In genomic region chr5:134411228-134411545, GRCh38 we compare ENCODE assay signal across 7 cellular contexts. TPM values are rescaled to one million over a fixed set of nuclear protein-coding genes. Genes with fewer than 3 reads are reported as not detected.
DNase-seq lines count a peak whose midpoint lies in the region; ATAC-seq lines count a peak whose summit lies in the region.

No MANE protein-coding gene starts in this region.

- peaks cover 18% of the 10 kb centered on the region for H3K4me1 ChIP-seq in stomach smooth muscle (ENCODE audit: control insufficient read depth, insufficient read depth, low read length)

- peak; percentile 6 for ATAC-seq in HG03378 (IDR thresholded peaks at IDR 0.05; ENCODE audit: unreplicated experiment)
- ATAC-seq in activated T-helper 17 cell treated with anti-CD3 and anti-CD28 coated beads, Interleukin-2, amount 50 U/mL, for 72 hours (replicated peaks): no peak
- ATAC-seq in GM21723 (IDR thresholded peaks at IDR 0.05; ENCODE audit: unreplicated experiment): no peak

- peak overlapping the region; percentile 85 for H3K9ac ChIP-seq in stomach smooth muscle (ENCODE audit: low read length in 2 of 2)

- peak overlapping the region; percentile 92 for H3K4me3 Mint-ChIP-seq in activated T-helper 17 cell treated with anti-CD3 and anti-CD28 coated beads, Interleukin-2, amount 50 U/mL, for 72 hours
- H3K4me3 Mint-ChIP-seq in immature natural killer cell: peak overlapping the region; percentile 87 to 93 (median 90)

- no peak for DNase-seq in immature natural killer cell
- DNase-seq in amniotic stem cell (lab: John Stamatoyannopoulos, UW): no peak
- DNase-seq in activated CD8-positive, alpha-beta memory T cell treated with anti-CD3 and anti-CD28 coated beads, Interleukin-2, amount 50 U/mL, for 48 hours: no peak

- peak overlapping the region; percentile 92 to 95 for H3K4me3 ChIP-seq in stomach smooth muscle (ENCODE audit: low read length in 2 of 2)

- peak overlapping the region; percentile 90 for H3K27ac Mint-ChIP-seq in activated T-helper 17 cell treated with anti-CD3 and anti-CD28 coated beads, Interleukin-2, amount 50 U/mL, for 72 hours
- peak overlapping the region; percentile 82 to 91 (median 88) for H3K27ac Mint-ChIP-seq in immature natural killer cell

- no peaks in the 10 kb centered on the region for H3K27me3 ChIP-seq in stomach smooth muscle (ENCODE audit: control insufficient read depth in 1 of 2, insufficient read depth in 2 of 2, low read length in 2 of 2)

- no peaks in the 10 kb centered on the region for H3K9me3 Mint-ChIP-seq in activated T-helper 17 cell treated with anti-CD3 and anti-CD28 coated beads, Interleukin-2, amount 50 U/mL, for 72 hours
- no peaks in the 10 kb centered on the region for H3K9me3 Mint-ChIP-seq in immature natural killer cell

- no peak overlapping the region for H3K27ac ChIP-seq in stomach smooth muscle (ENCODE audit: low read length)

- H3K4me1 Mint-ChIP-seq in activated T-helper 17 cell treated with anti-CD3 and anti-CD28 coated beads, Interleukin-2, amount 50 U/mL, for 72 hours: peaks cover 10% of the 10 kb centered on the region
- peaks cover 35 to 37% of the 10 kb centered on the region in 2 donors for H3K4me1 Mint-ChIP-seq in immature natural killer cell

- peaks cover 3% of the 10 kb centered on the region for H3K36me3 Mint-ChIP-seq in activated T-helper 17 cell treated with anti-CD3 and anti-CD28 coated beads, Interleukin-2, amount 50 U/mL, for 72 hours (ENCODE audit: low read depth)
- no peaks in the 10 kb centered on the region for H3K36me3 Mint-ChIP-seq in immature natural killer cell

- no peaks in the 10 kb centered on the region for H3K27me3 Mint-ChIP-seq in activated T-helper 17 cell treated with anti-CD3 and anti-CD28 coated beads, Interleukin-2, amount 50 U/mL, for 72 hours
- H3K27me3 Mint-ChIP-seq in immature natural killer cell (ENCODE audit: low read depth in 3 of 3): peaks cover 0 to 3% (median 0%) of the 10 kb centered on the region in 3 donors

- H3K9me3 ChIP-seq in stomach smooth muscle (ENCODE audit: control insufficient read depth in 2 of 2, low read length in 2 of 2): no peaks in the 10 kb centered on the region

- H3K36me3 ChIP-seq in stomach smooth muscle (ENCODE audit: control insufficient read depth in 2 of 2, insufficient read depth in 2 of 2, low read length in 2 of 2): peaks cover 2 to 3% of the 10 kb centered on the region in 2 donors

RNA-seq across cellular contexts. Expression of gene CDKN2AIPNL, which starts 0.5 kb away (rescaled TPM):
- 10 to 100 TPM in 1 of 2 donors, 1 to 10 TPM in 1; 8.9 to 23.0 TPM for total RNA-seq in activated T-helper 17 cell treated with anti-CD3 and anti-CD28 coated beads, Interleukin-2, amount 50 U/mL, for 72 hours
- polyA plus RNA-seq in immature natural killer cell: 10 to 100 TPM; 23.3 to 37.6 (median 30.0) TPM

RNA-seq across cellular contexts. Expression of gene UBE2B, which starts 39.8 kb away (rescaled TPM):
- 100 to 1,000 TPM in 1 of 2 donors, 10 to 100 TPM in 1; 76.6 to 143 TPM for total RNA-seq in activated T-helper 17 cell treated with anti-CD3 and anti-CD28 coated beads, Interleukin-2, amount 50 U/mL, for 72 hours
- 10 to 100 TPM; 44.0 to 82.8 (median 72.8) TPM for polyA plus RNA-seq in immature natural killer cell

RNA-seq across cellular contexts. Expression of gene CDKL3, which starts 44.2 kb away (rescaled TPM):
- total RNA-seq in activated T-helper 17 cell treated with anti-CD3 and anti-CD28 coated beads, Interleukin-2, amount 50 U/mL, for 72 hours: 1 to 10 TPM in 1 of 2 donors, under 1 TPM in 1; 0.69 to 9.7 TPM
- polyA plus RNA-seq in immature natural killer cell: 1 to 10 TPM in 1 of 3 donors, under 1 TPM in 2; 0.46 to 1.6 (median 0.51) TPM
